In the genomic region with DNA sequence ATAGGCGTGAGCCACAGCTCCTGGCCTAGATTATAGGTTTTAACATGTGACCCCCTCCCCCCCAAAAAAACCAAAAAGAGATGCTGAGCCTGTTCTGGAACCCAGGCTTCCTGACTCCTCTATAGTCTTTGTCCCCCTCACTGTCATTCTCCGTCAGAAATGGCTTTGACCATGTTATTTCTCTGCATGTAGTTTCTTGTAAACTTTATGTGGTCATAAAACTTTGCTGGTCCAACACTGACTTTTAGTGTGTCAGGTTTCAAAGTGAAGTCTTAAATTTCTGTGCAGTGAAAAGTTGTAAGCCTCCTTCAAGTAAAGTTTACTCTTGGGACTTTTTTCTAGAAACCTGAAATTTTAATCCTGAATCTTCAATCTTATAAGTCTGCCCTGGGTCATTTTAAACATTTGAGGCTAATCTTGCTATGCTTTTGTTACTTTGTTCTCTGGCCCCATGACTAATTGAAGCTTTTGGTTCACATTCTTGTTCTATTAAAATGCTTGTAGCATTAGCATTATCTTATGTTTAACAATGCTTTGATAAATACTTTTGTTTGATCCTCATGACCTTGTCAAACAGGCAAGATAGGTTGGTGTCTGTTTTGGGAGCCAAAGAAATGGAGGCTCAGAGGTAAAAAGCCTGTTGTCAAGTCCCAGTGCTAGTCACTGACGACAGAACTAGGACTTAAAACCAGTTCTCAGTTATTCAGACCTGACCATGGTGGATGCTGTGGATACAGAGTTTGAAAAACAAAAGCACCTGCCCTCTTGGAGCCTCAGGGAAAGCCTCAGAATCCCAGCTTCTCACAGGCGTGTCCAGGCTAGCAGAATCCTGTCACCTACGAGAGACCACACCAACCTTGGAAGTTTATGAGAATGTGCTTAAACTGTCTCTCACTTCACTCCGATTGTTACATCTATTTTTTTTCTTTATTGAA, we compare ENCODE assay signal across 1 cellular context.
TF ChIP-seq lines count a peak whose summit lies in the region.

No MANE protein-coding gene starts in this region.

TF ChIP-seq in HepG2, 621 proteins besides CTCF, POLR2A, EP300 and RAD21:
- TF ChIP-seq RBM22 (optimal IDR thresholded peaks at IDR 0.05; ENCODE audit: low read length) (peak; percentile 18), ZNF878 (CRISPR knock-in tag; IDR thresholded peaks at IDR 0.05) (no peak)
